9 cellular contexts compared by ENCODE assay signal in the genomic region with DNA sequence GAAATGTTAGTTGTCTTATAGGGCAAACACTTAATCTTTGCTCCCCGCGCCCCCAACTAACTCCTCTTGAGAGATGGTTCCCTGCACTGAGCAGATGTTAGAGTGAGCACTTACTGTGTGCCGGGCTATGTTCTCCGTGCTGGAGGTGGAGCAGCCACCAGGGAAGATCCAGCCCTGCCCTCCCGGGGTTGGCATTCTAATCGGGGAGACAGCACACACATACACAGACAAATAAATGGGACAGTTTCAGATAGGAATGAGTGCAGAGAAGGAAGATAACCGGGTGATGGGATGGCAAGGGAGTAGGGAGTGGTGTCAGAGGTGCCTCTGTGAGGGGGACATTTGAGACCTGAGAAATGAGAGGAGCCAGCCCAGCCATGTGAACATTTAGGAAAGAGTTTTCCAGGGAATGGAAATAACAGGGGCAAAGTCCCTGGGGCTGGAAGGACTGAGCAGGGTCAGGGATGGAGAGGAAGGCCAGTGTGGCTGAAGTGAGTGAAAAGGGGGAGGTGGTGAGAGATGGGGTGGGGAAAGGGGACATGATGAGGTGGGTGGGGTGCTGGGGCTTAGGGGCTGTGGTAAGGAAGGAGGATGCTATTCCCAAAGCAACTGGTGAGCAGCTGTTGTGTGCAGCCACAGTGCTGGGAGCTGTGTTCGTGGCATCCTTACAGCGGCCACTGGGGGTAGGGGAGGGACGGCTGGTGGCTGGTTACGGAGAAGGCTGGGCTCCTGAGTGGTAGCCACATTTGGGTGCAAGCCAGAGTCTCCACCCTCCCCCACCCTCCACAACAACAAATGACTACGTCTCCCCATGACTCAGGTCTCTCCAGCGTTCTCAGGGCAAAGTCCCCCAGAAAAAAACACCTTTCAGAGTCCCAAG. TPM values are rescaled to one million over a fixed set of nuclear protein-coding genes. Genes with fewer than 3 reads are reported as not detected.
A peak's percentile ranks its signal among the peaks of the same experiment; 100 is the strongest.
DNase-seq lines count a peak whose midpoint lies in the region; ATAC-seq, FAIRE-seq and TF ChIP-seq lines count a peak whose summit lies in the region.
"Had no signal": no experiment of that assay in that cellular context is flagged by ENCODE, and none has a peak within 500 bp of the region (broad histone marks: within the 10 kb centered on the region; RNA-seq: fewer than 3 reads in every experiment).

No MANE protein-coding gene starts in this region.

- H3K9me3 ChIP-seq in psoas muscle: no peaks in the 10 kb centered on the region

- FAIRE-seq in GM12892 (lab: Jason Lieb, UNC): no peak

- H3K36me3 ChIP-seq in psoas muscle (ENCODE audit: insufficient read depth in 1 of 2, low read depth in 1 of 2): no peaks in the 10 kb centered on the region

- POLR2A ChIA-PET in GM10248 (lab: Yijun Ruan, JAX): no interaction called here

- H3K4me1 ChIP-seq in psoas muscle: peaks cover 5% of the 10 kb centered on the region

- TF ChIP-seq POLR2A in GM12892 (IDR thresholded peaks at IDR 0.05; ENCODE audit: low read depth, low read length): no peak

- peak; percentile 85 for DNase-seq in Daoy (ENCODE audit: low read depth)
- DNase-seq in RPMI8226: peak; percentile 75
- peak; percentile 68 for DNase-seq in glomerular endothelial cell (ENCODE audit: extremely low read depth, low read depth, low spot score)
- peak in 1 of 2 donors; percentile 60 for DNase-seq in psoas muscle
- DNase-seq in GM10248 (ENCODE audit: extremely low spot score): no peak
- DNase-seq in germinal center (ENCODE audit: low spot score): no peak
- no peak for DNase-seq in hippocampal formation (lab: John Stamatoyannopoulos, UW)
- DNase-seq in GM12892 (ENCODE audit: insufficient read length): no peak
- DNase-seq: NCI-H1092 had no signal

- CTCF ChIA-PET in GM10248 (lab: Yijun Ruan, JAX): no interaction called here

- H3K27ac ChIP-seq in psoas muscle: peak overlapping the region; percentile 23

- TF ChIP-seq CTCF in psoas muscle (IDR thresholded peaks at IDR 0.05): no peak
- TF ChIP-seq CTCF in GM10248 (IDR thresholded peaks at IDR 0.05; ENCODE audit: control extremely low read depth, extremely low read depth, low read depth, missing control alignments): no peak

- H3K4me3 ChIP-seq in psoas muscle: no peak overlapping the region

- H3K27me3 ChIP-seq in psoas muscle (ENCODE audit: insufficient read depth in 3 of 3, low read length in 2 of 3): peaks cover 0 to 23% (median 0%) of the 10 kb centered on the region in 3 donors

- 45 to 47% (median 45%) methylated on average over 13 of the region's 13 CpGs for WGBS in psoas muscle, 3 donors

- intact Hi-C loops in psoas muscle (cut with DNase I): loop anchor here in 1 of 2 donors (5.0 kb wide), 1 partner anchor 484 kb away; no protein-coding TSS in a partner anchor

- ATAC-seq in psoas muscle: peak in 3 of 4 donors; percentile 42 to 59 (median 49)

RNA-seq across cellular contexts. Expression of a gene that starts 15.4 kb away (rescaled TPM):
- total RNA-seq in Daoy (2014; rRNA removed; shearing (Covaris generic)): 6.1 and 7.0 TPM in 2 replicates
- total RNA-seq in glomerular endothelial cell: 72.1 and 109 TPM in 2 replicates
- 10 to 100 TPM in 2 of 4 donors, 1 to 10 TPM in 2; 6.4 to 14.6 (median 9.2) TPM for total RNA-seq in psoas muscle
- 1 to 10 TPM; 3.6 to 5.7 (median 3.8) TPM for polyA plus RNA-seq in psoas muscle
- polyA plus RNA-seq in GM12892 (2012; ENCODE audit: missing spikeins): 0.06 TPM

Comparison
In these comparisons a context has a peak if more than half of its experiments do, and no peak if none do; other contexts are left out.
1. DNase-seq: peak in Daoy (single experiment), RPMI8226 (single experiment) and glomerular endothelial cell (single experiment); none in GM10248 (single experiment), germinal center (single experiment), hippocampal formation (0 of 2) and GM12892 (single experiment).